ENCODE assay signal across 22 cellular contexts in genomic region chr1:230199034-230199433, GRCh38.
DNase-seq lines count a peak whose midpoint lies in the region; ATAC-seq and TF ChIP-seq lines count a peak whose summit lies in the region.
"Had no signal": no experiment of that assay in that cellular context is flagged by ENCODE, and none has a peak within 500 bp of the region (broad histone marks: within the 10 kb centered on the region; RNA-seq: fewer than 3 reads in every experiment).

No MANE protein-coding gene starts in this region.

- intact Hi-C loops in PC-3 (cut with micrococcal nuclease), result no loop called here
- intact Hi-C loops in gastrocnemius medialis (cut with DNase I; ENCODE audit: low total_unique reads), result no loop called here

- H3K36me3 ChIP-seq in PC-3 (ENCODE audit: low read depth, low read length), result peaks cover 11% of the 10 kb centered on the region; the same call in 1 of the 2 replicates
- H3K36me3 ChIP-seq in gastrocnemius medialis, result peaks cover 0 to 8% of the 10 kb centered on the region in 2 donors
- H3K36me3 ChIP-seq in trophoblast cell (ENCODE audit: control insufficient read depth in 1 of 2, insufficient read depth in 2 of 2, low read length in 2 of 2), result peaks cover 12 to 16% of the 10 kb centered on the region in 2 experiments

- H3K4me2 ChIP-seq in PC-3 (ENCODE audit: low read length) (no peak overlapping the region), trophoblast cell (ENCODE audit: low read length) (no peak overlapping the region)

- H2AK5ac ChIP-seq in trophoblast cell (ENCODE audit: low read length), result no peak overlapping the region

- in situ Hi-C loops in gastrocnemius medialis (cut with MboI; ENCODE audit: low sequenced_read_pairs in 4 of 4), result no loop called here

- no peak overlapping the region for H3K23ac ChIP-seq in trophoblast cell (ENCODE audit: low read length)

- H3K4me1 ChIP-seq in PC-3 (ENCODE audit: insufficient read depth, low read length) (no peaks in the 10 kb centered on the region), foreskin keratinocyte (no peaks in the 10 kb centered on the region), gastrocnemius medialis (peaks cover 46 to 49% of the 10 kb centered on the region in 2 donors), trophoblast cell (ENCODE audit: control insufficient read depth in 1 of 2, insufficient read depth in 2 of 2, low read length in 2 of 2) (peaks cover 7 to 12% of the 10 kb centered on the region in 2 experiments)

- H3K9me3 ChIP-seq in PC-3 (ENCODE audit: low read length) (no peaks in the 10 kb centered on the region), gastrocnemius medialis (no peaks in the 10 kb centered on the region), trophoblast cell (ENCODE audit: insufficient read depth, low read depth, low read length) (peaks cover 1% of the 10 kb centered on the region)
- H3K9me3 ChIP-seq: SJSA1 had no signal

- POLR2A ChIA-PET in PC-3 (lab: Charles Lee; ENCODE audit: unreplicated experiment), result interaction anchor here (0.6 kb wide), 1 partner anchor 89 kb away, joined by 8 read pairs; no protein-coding TSS in a partner anchor

- no peak overlapping the region for H4K91ac ChIP-seq in trophoblast cell (ENCODE audit: low read depth, low read length)

- ATAC-seq in PC-3 (peak; percentile 53), foreskin keratinocyte (no peak), gastrocnemius medialis (no peak), HG02610 (IDR thresholded peaks at IDR 0.05; ENCODE audit: unreplicated experiment) (no peak)
- ATAC-seq: Right ventricle myocardium inferior had no signal

- TF ChIP-seq POLR2A in gastrocnemius medialis (IDR thresholded peaks at IDR 0.05), result no peak

- H3K79me2 ChIP-seq in PC-3 (ENCODE audit: low read length) (peaks cover 43% of the 10 kb centered on the region), trophoblast cell (ENCODE audit: control insufficient read depth, insufficient read depth, low read length, poor library complexity) (no peaks in the 10 kb centered on the region)

- no peak overlapping the region for H3K27ac ChIP-seq in PC-3 (ENCODE audit: low read length)
- H3K27ac ChIP-seq in foreskin keratinocyte, result peak overlapping the region; percentile 19
- H3K27ac ChIP-seq in gastrocnemius medialis, result peak overlapping the region in 3 of 4 donors; percentile 85 to 92 (median 86)
- H3K27ac ChIP-seq in trophoblast cell (ENCODE audit: low read depth, low read length), result no peak overlapping the region
- H3K27ac ChIP-seq: C4-2B, SJSA1 had no signal

- H3K18ac ChIP-seq in trophoblast cell (ENCODE audit: low read length), result no peak overlapping the region

- no peaks in the 10 kb centered on the region for H3F3A ChIP-seq in PC-3 (ENCODE audit: low read length, unreplicated experiment)

- no peaks in the 10 kb centered on the region for H3K27me3 ChIP-seq in PC-3 (ENCODE audit: low read length)
- no peaks in the 10 kb centered on the region for H3K27me3 ChIP-seq in foreskin keratinocyte
- no peaks in the 10 kb centered on the region for H3K27me3 ChIP-seq in gastrocnemius medialis
- H3K27me3 ChIP-seq in trophoblast cell (ENCODE audit: insufficient read depth, low read length), result no peaks in the 10 kb centered on the region
- H3K27me3 ChIP-seq: SJSA1 had no signal

- H4K8ac ChIP-seq in trophoblast cell (ENCODE audit: low read depth, low read length), result no peak overlapping the region

- CTCF ChIA-PET in PC-3 (lab: Charles Lee), result no interaction called here

- DNase-seq in NCI-H2227 (lab: John Stamatoyannopoulos, UW; ENCODE audit: unreplicated experiment) (peak; percentile 40), NCI-H2227 treated with DMSO at 0.1 percent for 48 hours (lab: John Stamatoyannopoulos, UW) (no peak), PC-3 (no peak), foreskin keratinocyte (no peak), gastrocnemius medialis (no peak), trophoblast cell (no peak)
- no peak for DNase-seq in stimulated activated CD4-positive, alpha-beta T cell treated with anti-CD3 and anti-CD28 coated beads, Interleukin-15, amount 100 ng/mL, for 24 hours
- DNase-seq: 8988T; CD8-positive, alpha-beta memory T cell; EL; GF-D8; H9; KG1; MV-4-11; NCI-H1105 treated with DMSO at 0.1 percent for 48 hours; NCI-H2029 treated with DMSO at 0.1 percent for 48 hours; NCI-H524 treated with DMSO at 0.1 percent for 48 hours; OCI-M1 had no signal

- H3K9ac ChIP-seq in PC-3 (ENCODE audit: low read length) (no peak overlapping the region), trophoblast cell (ENCODE audit: low read length) (no peak overlapping the region)

- H3K4ac ChIP-seq in trophoblast cell (ENCODE audit: low read depth, low read length), result no peak overlapping the region

- TF ChIP-seq CTCF in PC-3 (conservative IDR thresholded peaks at IDR 0.05; ENCODE audit: low read depth, low read length) (no peak), foreskin keratinocyte (conservative IDR thresholded peaks at IDR 0.05) (no peak), gastrocnemius medialis (IDR thresholded peaks at IDR 0.05 in 4 of 5, conservative IDR thresholded peaks at IDR 0.05 in 1 of 5) (no peak)

- no peak overlapping the region for H2BK120ac ChIP-seq in trophoblast cell (ENCODE audit: insufficient read depth, low read length, poor library complexity)

- H2BK5ac ChIP-seq in trophoblast cell (ENCODE audit: low read depth, low read length, poor library complexity), result no peak overlapping the region

- H3K9me2 ChIP-seq in PC-3 (replicated peaks; ENCODE audit: low read length), result no peaks in the 10 kb centered on the region

- no CpG with 5 or more reads among the region's 7 CpGs for WGBS in trophoblast cell (ENCODE audit: extremely low coverage, insufficient coverage, insufficient read length)

- no peak overlapping the region for H3K14ac ChIP-seq in trophoblast cell (ENCODE audit: low read length)

- H3K79me1 ChIP-seq in trophoblast cell (ENCODE audit: low read length), result no peaks in the 10 kb centered on the region

- H2BK12ac ChIP-seq in trophoblast cell (ENCODE audit: low read length), result no peak overlapping the region

- H2AFZ ChIP-seq in PC-3 (ENCODE audit: low read length) (no peak overlapping the region), trophoblast cell (ENCODE audit: insufficient read depth, low read length, poor library complexity) (no peak overlapping the region)

- H4K12ac ChIP-seq in trophoblast cell (ENCODE audit: low read depth, low read length), result no peak overlapping the region

- H3K4me3 ChIP-seq in PC-3 (ENCODE audit: low read length) (no peak overlapping the region), gastrocnemius medialis (no peak overlapping the region), trophoblast cell (ENCODE audit: low read depth, low read length) (no peak overlapping the region)
- H3K4me3 ChIP-seq: SJSA1 had no signal

- BruUV-seq in PC-3 (replicated peaks; lab: Mats Ljungman, UMichigan), result no TSS peak

- 0 out of 2 replicates have a peak, but pooled peaks cover 4% of the 10 kb centered on the region for H4K20me1 ChIP-seq in PC-3 (ENCODE audit: low read length)

Comparison
In these comparisons a context has a peak if more than half of its experiments do, and no peak if none do; other contexts are left out.
1. H3K27ac ChIP-seq: peak in foreskin keratinocyte (single experiment) and gastrocnemius medialis (3 of 4); none in PC-3 (single experiment) and trophoblast cell (single experiment).